ENCODE assay signal across 16 cellular contexts in the genomic region with DNA sequence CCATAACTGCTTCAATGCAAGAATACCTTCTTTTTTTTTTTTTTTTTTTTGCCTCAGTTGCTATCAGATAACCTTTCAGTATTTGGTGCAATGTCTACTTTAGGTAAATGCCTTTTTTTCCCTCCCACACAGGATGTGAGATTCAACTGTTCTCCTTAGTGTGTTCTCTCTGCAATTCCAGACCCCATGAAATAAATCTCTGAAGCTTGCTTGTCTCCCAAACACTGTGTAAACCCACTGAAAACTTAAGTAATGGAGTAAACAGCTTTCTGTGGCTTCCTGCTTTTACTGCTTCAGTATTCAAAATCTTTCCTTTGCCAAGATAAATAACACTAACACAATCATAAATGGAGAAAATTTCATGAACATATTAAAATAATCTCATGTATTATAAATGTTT. TPM values are rescaled to one million over a fixed set of nuclear protein-coding genes. Genes with fewer than 3 reads are reported as not detected.
"Had no signal": no experiment of that assay in that cellular context is flagged by ENCODE, and none has a peak within 500 bp of the region (broad histone marks: within the 10 kb centered on the region; RNA-seq: fewer than 3 reads in every experiment).

No MANE protein-coding gene starts in this region.

- H3K27ac Mint-ChIP-seq: activated naive CD8-positive, alpha-beta T cell treated with anti-CD3 and anti-CD28 coated beads for 36 hours; activated T-helper 1 cell treated with anti-CD3 and anti-CD28 coated beads, Interleukin-12 subunit alpha, Interleukin-12 subunit beta, Interleukin-2, Interleukin-4 antibody, amounts not matched to agents 30 ng/mL and 10 ng/mL and 1 ng/mL, durations not matched to agents 14 hours and 24 hours and 36 hours; dendritic cell treated with granulocyte-macrophage colony-stimulating factor and Interleukin-4, amounts not matched to agents 40 ng/mL and 50 ng/mL, for 4 days; effector memory CD8-positive, alpha-beta T cell; neural progenitor cell; stimulated activated effector memory CD8-positive, alpha-beta T cell treated with anti-CD3 and anti-CD28 coated beads, Interleukin-12 subunit alpha, Interleukin-12 subunit beta, amount 100 ng/mL, for 72 hours had no signal

- ATAC-seq: effector memory CD8-positive, alpha-beta T cell; lower lobe of right lung; stimulated activated effector memory CD8-positive, alpha-beta T cell treated with anti-CD3 and anti-CD28 coated beads, Interleukin-12 subunit alpha, Interleukin-12 subunit beta, amount 100 ng/mL, for 72 hours had no signal

- H3K27me3 ChIP-seq: brain microvascular endothelial cell had no signal

- H3K4me2 ChIP-seq: neural progenitor cell had no signal

- H3K4me3 ChIP-seq: lower lobe of right lung, neural progenitor cell had no signal

- DNase-seq: activated CD4-positive, CD25-positive, alpha-beta regulatory T cell treated with anti-CD3 and anti-CD28 coated beads, Interleukin-2, amount 50 U/mL, for 72 hours; activated naive CD8-positive, alpha-beta T cell treated with anti-CD3 and anti-CD28 coated beads for 36 hours; brain microvascular endothelial cell; cerebellar nuclear complex; effector memory CD8-positive, alpha-beta T cell; erythroblast; hippocampal formation; lower lobe of right lung; midbrain; T-helper 1 cell had no signal

- H3K27me3 Mint-ChIP-seq: dendritic cell treated with granulocyte-macrophage colony-stimulating factor and Interleukin-4, amounts not matched to agents 40 ng/mL and 50 ng/mL, for 4 days; effector memory CD8-positive, alpha-beta T cell had no signal

- H3K4me1 ChIP-seq: lower lobe of right lung, neural progenitor cell had no signal

- H2AFZ ChIP-seq: neural progenitor cell had no signal

- H3K9me3 ChIP-seq: lower lobe of right lung had no signal

- H3K9ac ChIP-seq: neural progenitor cell had no signal

- H3K4me1 Mint-ChIP-seq: activated naive CD8-positive, alpha-beta T cell treated with anti-CD3 and anti-CD28 coated beads for 36 hours; neural progenitor cell; stimulated activated effector memory CD8-positive, alpha-beta T cell treated with anti-CD3 and anti-CD28 coated beads, Interleukin-12 subunit alpha, Interleukin-12 subunit beta, amount 100 ng/mL, for 72 hours had no signal

- H3K36me3 Mint-ChIP-seq: activated naive CD8-positive, alpha-beta T cell treated with anti-CD3 and anti-CD28 coated beads for 36 hours; neural progenitor cell; stimulated activated effector memory CD8-positive, alpha-beta T cell treated with anti-CD3 and anti-CD28 coated beads, Interleukin-12 subunit alpha, Interleukin-12 subunit beta, amount 100 ng/mL, for 72 hours had no signal

- H3K36me3 ChIP-seq: brain microvascular endothelial cell, lower lobe of right lung, neural progenitor cell had no signal

- H3K27ac ChIP-seq: brain microvascular endothelial cell, lower lobe of right lung, neural progenitor cell had no signal

- H3K4me3 Mint-ChIP-seq: activated naive CD8-positive, alpha-beta T cell treated with anti-CD3 and anti-CD28 coated beads for 36 hours; activated T-helper 1 cell treated with anti-CD3 and anti-CD28 coated beads, Interleukin-12 subunit alpha, Interleukin-12 subunit beta, Interleukin-2, Interleukin-4 antibody, amounts not matched to agents 30 ng/mL and 10 ng/mL and 1 ng/mL, durations not matched to agents 14 hours and 24 hours and 36 hours; dendritic cell treated with granulocyte-macrophage colony-stimulating factor and Interleukin-4, amounts not matched to agents 40 ng/mL and 50 ng/mL, for 4 days; effector memory CD8-positive, alpha-beta T cell; neural progenitor cell; stimulated activated effector memory CD8-positive, alpha-beta T cell treated with anti-CD3 and anti-CD28 coated beads, Interleukin-12 subunit alpha, Interleukin-12 subunit beta, amount 100 ng/mL, for 72 hours had no signal

- H3K9me3 Mint-ChIP-seq: activated naive CD8-positive, alpha-beta T cell treated with anti-CD3 and anti-CD28 coated beads for 36 hours; activated T-helper 1 cell treated with anti-CD3 and anti-CD28 coated beads, Interleukin-12 subunit alpha, Interleukin-12 subunit beta, Interleukin-2, Interleukin-4 antibody, amounts not matched to agents 30 ng/mL and 10 ng/mL and 1 ng/mL, durations not matched to agents 14 hours and 24 hours and 36 hours; dendritic cell treated with granulocyte-macrophage colony-stimulating factor and Interleukin-4, amounts not matched to agents 40 ng/mL and 50 ng/mL, for 4 days; effector memory CD8-positive, alpha-beta T cell; neural progenitor cell; stimulated activated effector memory CD8-positive, alpha-beta T cell treated with anti-CD3 and anti-CD28 coated beads, Interleukin-12 subunit alpha, Interleukin-12 subunit beta, amount 100 ng/mL, for 72 hours had no signal

RNA-seq across cellular contexts. Expression of a gene that starts 55.8 kb away (rescaled TPM):
- total RNA-seq: activated CD8-positive, alpha-beta memory T cell treated with anti-CD3 and anti-CD28 coated beads for 36 hours; activated naive CD8-positive, alpha-beta T cell treated with anti-CD3 and anti-CD28 coated beads for 36 hours; activated T-helper 1 cell treated with anti-CD3 and anti-CD28 coated beads, Interleukin-12 subunit alpha, Interleukin-12 subunit beta, Interleukin-2, Interleukin-4 antibody, amounts not matched to agents 30 ng/mL and 10 ng/mL and 1 ng/mL, durations not matched to agents 14 hours and 24 hours and 36 hours; osteocyte had no signal
